Comparison of ENCODE assay signal across 21 cellular contexts in genomic region chr1:224919508-224919907, GRCh38. TPM values are rescaled to one million over a fixed set of nuclear protein-coding genes. Genes with fewer than 3 reads are reported as not detected.
DNase-seq lines count a peak whose midpoint lies in the region; ATAC-seq and TF ChIP-seq lines count a peak whose summit lies in the region.
"Had no signal": no experiment of that assay in that cellular context is flagged by ENCODE, and none has a peak within 500 bp of the region (broad histone marks: within the 10 kb centered on the region; RNA-seq: fewer than 3 reads in every experiment).

No MANE protein-coding gene starts in this region.

- H3K27me3 ChIP-seq in MM.1S (replicated peaks; ENCODE audit: insufficient read depth, low read length) (no peaks in the 10 kb centered on the region), adipocyte (replicated peaks; ENCODE audit: control insufficient read depth, insufficient read depth, low read length) (no peaks in the 10 kb centered on the region), osteoblast (ENCODE audit: insufficient read depth, low read length) (no peaks in the 10 kb centered on the region), stomach (no peaks in the 10 kb centered on the region), foreskin keratinocyte (peaks cover 7% of the 10 kb centered on the region)
- H3K27me3 ChIP-seq: MG63 had no signal

- H3K4me1 ChIP-seq in MM.1S (ENCODE audit: low read length) (no peaks in the 10 kb centered on the region), adipocyte (ENCODE audit: control insufficient read depth, insufficient read depth, low read length) (no peaks in the 10 kb centered on the region), osteoblast (ENCODE audit: insufficient read depth, low read length) (no peaks in the 10 kb centered on the region), stomach (peaks cover 0 to 18% (median 0%) of the 10 kb centered on the region in 4 donors), foreskin keratinocyte (no peaks in the 10 kb centered on the region)
- H3K4me1 ChIP-seq: A549, HAP-1 had no signal

- no peak overlapping the region for H3K27ac ChIP-seq in MM.1S (ENCODE audit: low read length)
- H3K27ac ChIP-seq in osteoblast (ENCODE audit: low read depth, low read length) = no peak overlapping the region
- no peak overlapping the region for H3K27ac ChIP-seq in stomach
- no peak overlapping the region for H3K27ac ChIP-seq in foreskin keratinocyte
- H3K27ac ChIP-seq: A549 had no signal

- no peaks in the 10 kb centered on the region for H3K36me3 Mint-ChIP-seq in natural killer cell treated with Interleukin-12 subunit alpha and Interleukin-12 subunit beta and Interleukin-15 and Interleukin-18, amount 100 ng/mL, for 72 hours
- H3K36me3 Mint-ChIP-seq: CD4-positive, CD25-positive, alpha-beta regulatory T cell had no signal

- 83 to 91% (median 85%) methylated on average over 4 of the region's 4 CpGs for WGBS in stomach, 5 donors

- TF ChIP-seq EP300 in stomach (IDR thresholded peaks at IDR 0.05) = no peak

- H3K9me3 ChIP-seq in MM.1S (replicated peaks; ENCODE audit: insufficient read depth, low read length) = no peaks in the 10 kb centered on the region
- H3K9me3 ChIP-seq in adipocyte (ENCODE audit: control insufficient read depth, low read length) = peaks cover 5% of the 10 kb centered on the region
- H3K9me3 ChIP-seq in osteoblast (ENCODE audit: low read depth, low read length) = no peaks in the 10 kb centered on the region
- H3K9me3 ChIP-seq in stomach = peaks cover 0 to 7% (median 1%) of the 10 kb centered on the region in 4 donors
- H3K9me3 ChIP-seq: A549 had no signal

- intact Hi-C loops in stomach (cut with DNase I; ENCODE audit: low total_unique reads) = no loop called here

- H3K4me2 ChIP-seq in MM.1S (ENCODE audit: low read depth, low read length) = 0 out of 2 replicates have a peak overlapping the region, but pooled peaks have one; percentile 24
- H3K4me2 ChIP-seq in osteoblast (ENCODE audit: insufficient read depth, low read length) = peak overlapping the region; percentile 57
- H3K4me2 ChIP-seq: A549, GM23338 had no signal

- DNase-seq in Daoy (ENCODE audit: low read depth) (peak; percentile 6), MM.1S (no peak), adipocyte (ENCODE audit: low read depth) (no peak), osteoblast (ENCODE audit: insufficient read length, low spot score, missing footprints) (no peak), stomach (no peak), foreskin keratinocyte (no peak)
- DNase-seq in natural killer cell treated with Interleukin-12 subunit alpha and Interleukin-12 subunit beta and Interleukin-15 and Interleukin-18, amount 100 ng/mL, for 72 hours (ENCODE audit: low spot score) = no peak
- DNase-seq: CD4-positive, CD25-positive, alpha-beta regulatory T cell; DMS79; Karpas-422; MG63; NCI-H1048; NCI-H1417 treated with DMSO at 0.1 percent for 48 hours; NCI-H187 treated with DMSO at 0.1 percent for 48 hours; NCI-H2107; NCI-H510A had no signal

- no peaks in the 10 kb centered on the region for H3K9me3 Mint-ChIP-seq in natural killer cell treated with Interleukin-12 subunit alpha and Interleukin-12 subunit beta and Interleukin-15 and Interleukin-18, amount 100 ng/mL, for 72 hours

- H2AFZ ChIP-seq in MM.1S (ENCODE audit: low read length) = no peak overlapping the region
- H2AFZ ChIP-seq in osteoblast (ENCODE audit: low read length) = peak overlapping the region; percentile 43
- H2AFZ ChIP-seq: GM23338 had no signal

- no peaks in the 10 kb centered on the region for H3K36me3 ChIP-seq in MM.1S (replicated peaks; ENCODE audit: insufficient read depth, low read length)
- H3K36me3 ChIP-seq in adipocyte (ENCODE audit: control insufficient read depth, insufficient read depth, low read length, severe bottlenecking) = no peaks in the 10 kb centered on the region
- H3K36me3 ChIP-seq in osteoblast (ENCODE audit: insufficient read depth, low read length) = no peaks in the 10 kb centered on the region
- no peaks in the 10 kb centered on the region for H3K36me3 ChIP-seq in stomach
- H3K36me3 ChIP-seq: HAP-1, MG63 had no signal

- H4K20me1 ChIP-seq in MM.1S (ENCODE audit: insufficient read depth, low read length) (no peaks in the 10 kb centered on the region), osteoblast (ENCODE audit: insufficient read depth, low read length) (no peaks in the 10 kb centered on the region)

- H3K4me1 Mint-ChIP-seq in natural killer cell treated with Interleukin-12 subunit alpha and Interleukin-12 subunit beta and Interleukin-15 and Interleukin-18, amount 100 ng/mL, for 72 hours (ENCODE audit: low read depth in 2 of 2) = no peaks in the 10 kb centered on the region
- H3K4me1 Mint-ChIP-seq: CD4-positive, CD25-positive, alpha-beta regulatory T cell had no signal

- no peaks in the 10 kb centered on the region for H3F3A ChIP-seq in MM.1S (ENCODE audit: insufficient read depth, low read length)

- no peaks in the 10 kb centered on the region for H3K9me2 ChIP-seq in MM.1S (replicated peaks; ENCODE audit: insufficient read depth, low read length)

- no peak overlapping the region for H3K4me3 ChIP-seq in MM.1S (ENCODE audit: low read length)
- H3K4me3 ChIP-seq in adipocyte (ENCODE audit: low read length) = peak overlapping the region; percentile 66
- H3K4me3 ChIP-seq in osteoblast (ENCODE audit: insufficient read depth, low read length) = peak overlapping the region; percentile 31
- H3K4me3 ChIP-seq in stomach = no peak overlapping the region
- H3K4me3 ChIP-seq: A549, GM12878, GM23338, HAP-1, MG63 had no signal

- ATAC-seq in natural killer cell treated with Interleukin-12 subunit alpha and Interleukin-12 subunit beta and Interleukin-15 and Interleukin-18, amount 100 ng/mL, for 72 hours = no peak
- ATAC-seq in foreskin keratinocyte (no peak), GM21576 (IDR thresholded peaks at IDR 0.05; ENCODE audit: unreplicated experiment) (no peak)
- ATAC-seq: A549, GM12878, GM23338 had no signal

- H3K9ac ChIP-seq in MM.1S (ENCODE audit: low read length) (no peak overlapping the region), adipocyte (ENCODE audit: low read length) (peak overlapping the region; percentile 45)

- H3K4me3 Mint-ChIP-seq in natural killer cell treated with Interleukin-12 subunit alpha and Interleukin-12 subunit beta and Interleukin-15 and Interleukin-18, amount 100 ng/mL, for 72 hours = no peak overlapping the region
- H3K4me3 Mint-ChIP-seq: CD4-positive, CD25-positive, alpha-beta regulatory T cell; GM23338 had no signal

- no peak for TF ChIP-seq POLR2A in stomach (IDR thresholded peaks at IDR 0.05)

- H3K27me3 Mint-ChIP-seq in natural killer cell treated with Interleukin-12 subunit alpha and Interleukin-12 subunit beta and Interleukin-15 and Interleukin-18, amount 100 ng/mL, for 72 hours = peaks cover 2 to 6% of the 10 kb centered on the region in 2 donors

- no peaks in the 10 kb centered on the region for H3K79me2 ChIP-seq in MM.1S (ENCODE audit: low read length)
- no peaks in the 10 kb centered on the region for H3K79me2 ChIP-seq in osteoblast (ENCODE audit: insufficient read depth, low read length)

- H3K27ac Mint-ChIP-seq in natural killer cell treated with Interleukin-12 subunit alpha and Interleukin-12 subunit beta and Interleukin-15 and Interleukin-18, amount 100 ng/mL, for 72 hours = no peak overlapping the region
- H3K27ac Mint-ChIP-seq: CD4-positive, CD25-positive, alpha-beta regulatory T cell; GM23338 had no signal

- TF ChIP-seq CTCF in MM.1S (IDR thresholded peaks at IDR 0.05; ENCODE audit: low read length) (no peak), osteoblast (IDR thresholded peaks at IDR 0.05; ENCODE audit: extremely low read depth, low read depth, low read length) (no peak), stomach (IDR thresholded peaks at IDR 0.05) (no peak), foreskin keratinocyte (conservative IDR thresholded peaks at IDR 0.05) (no peak)

RNA-seq across cellular contexts. Expression of gene DNAH14, which starts 10.0 kb away (rescaled TPM):
- 32.5 and 56.2 TPM in 2 replicates for total RNA-seq in Daoy (2014; rRNA removed; shearing (Covaris generic))
- total RNA-seq in osteoblast (25.0 and 31.8 TPM in 2 replicates), stomach (100 to 1,000 TPM in 1 of 5 donors, 10 to 100 TPM in 2, 1 to 10 TPM in 2; 4.7 to 158 (median 22.3) TPM), foreskin keratinocyte (13.9 and 15.2 TPM in 2 replicates)
- polyA plus RNA-seq in stomach (1 to 10 TPM; 1.7 to 5.5 (median 3.5) TPM), foreskin keratinocyte (10.3 and 10.7 TPM in 2 replicates)
- 1 to 10 TPM; 1.4 to 1.7 TPM for total RNA-seq in natural killer cell treated with Interleukin-12 subunit alpha and Interleukin-12 subunit beta and Interleukin-15 and Interleukin-18, amount 100 ng/mL, for 72 hours
- total RNA-seq: CD4-positive, CD25-positive, alpha-beta regulatory T cell had no signal

Comparison
In these comparisons a context has a peak if more than half of its experiments do, and no peak if none do; other contexts are left out.
1. H3K4me3 ChIP-seq: peak in adipocyte (single experiment) and osteoblast (single experiment); none in MM.1S (single experiment) and stomach (0 of 4).